ENCODE assay signal across 20 cellular contexts in the genomic region with DNA sequence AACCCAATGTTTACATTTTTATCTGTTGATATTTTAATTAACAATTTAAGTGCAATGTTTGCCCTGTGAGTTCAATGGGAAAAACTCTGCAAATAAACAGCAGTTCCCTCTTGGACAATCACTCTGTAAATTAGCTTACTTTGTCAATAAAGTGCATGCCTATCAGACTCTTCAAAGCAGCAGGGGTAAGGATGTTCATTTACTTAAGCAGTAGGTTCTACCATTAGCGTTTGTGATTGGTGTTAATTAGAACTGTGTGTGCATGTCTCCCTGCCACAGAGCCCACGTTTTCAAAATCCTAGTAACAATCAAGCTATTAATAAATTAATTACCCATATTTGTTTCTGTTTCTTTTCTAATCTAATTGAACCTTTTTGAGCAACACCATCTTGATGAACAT.
A peak's percentile ranks its signal among the peaks of the same experiment; 100 is the strongest.
DNase-seq lines count a peak whose midpoint lies in the region; ATAC-seq, FAIRE-seq and TF ChIP-seq lines count a peak whose summit lies in the region.
"Had no signal": no experiment of that assay in that cellular context is flagged by ENCODE, and none has a peak within 500 bp of the region (broad histone marks: within the 10 kb centered on the region; RNA-seq: fewer than 3 reads in every experiment).

No MANE protein-coding gene starts in this region.

- H3K9me2 ChIP-seq in Loucy (replicated peaks; ENCODE audit: low read depth, low read length): no peaks in the 10 kb centered on the region

- POLR2A ChIA-PET in A549 (lab: Yijun Ruan, JAX): interaction anchor here (0.6 kb wide), 1 partner anchor 58 kb away, joined by 4 read pairs; no protein-coding TSS in a partner anchor

- H3K79me2 ChIP-seq in Loucy (ENCODE audit: insufficient read depth, low read length) (no peaks in the 10 kb centered on the region), mesendoderm (ENCODE audit: control insufficient read depth, insufficient read depth, low read length) (no peaks in the 10 kb centered on the region)

- WGBS in A549 (ENCODE audit: missing lambda C conversion rate): 25% methylated on average over 2 of the region's 2 CpGs
- WGBS in mesendoderm (ENCODE audit: extremely low coverage, insufficient coverage, low lambda C conversion rate): no CpG with 5 or more reads among the region's 2 CpGs

- no peak overlapping the region for H2BK120ac ChIP-seq in mesendoderm (ENCODE audit: low read depth, low read length)

- no peak overlapping the region for H2BK5ac ChIP-seq in mesendoderm (ENCODE audit: low read length)

- no peak overlapping the region for H4K8ac ChIP-seq in mesendoderm (ENCODE audit: low read depth, low read length)

- H3K4me1 ChIP-seq in A549 (no peaks in the 10 kb centered on the region), Loucy (ENCODE audit: insufficient read depth, low read length, poor library complexity, severe bottlenecking) (no peaks in the 10 kb centered on the region), mesendoderm (ENCODE audit: control insufficient read depth, low read depth, low read length) (no peaks in the 10 kb centered on the region)
- H3K4me1 ChIP-seq: SJSA1 had no signal

- TF ChIP-seq POLR2A in A549 (IDR thresholded peaks at IDR 0.05; ENCODE audit: low read length): no peak

- peak; percentile 13 for FAIRE-seq in A549 (lab: Jason Lieb, UNC)
- FAIRE-seq: D721Med had no signal

- no peak overlapping the region for H3K23ac ChIP-seq in mesendoderm (ENCODE audit: low read length)

- H3K4me2 ChIP-seq in A549 (no peak overlapping the region), Loucy (ENCODE audit: low read depth, low read length, poor library complexity, severe bottlenecking) (no peak overlapping the region), mesendoderm (ENCODE audit: low read length) (no peak overlapping the region)
- H3K4me2 ChIP-seq: BLaER1 treated with 17β-estradiol and CSF1 and Interleukin-3, amounts not matched to agents 10 nM and 100 nM had no signal

- H3K36me3 ChIP-seq in Loucy (ENCODE audit: insufficient read depth, low read length) (no peaks in the 10 kb centered on the region), mesendoderm (ENCODE audit: control insufficient read depth, insufficient read depth, low read length) (no peaks in the 10 kb centered on the region)
- H3K36me3 ChIP-seq: BLaER1 treated with 17β-estradiol and CSF1 and Interleukin-3, amounts not matched to agents 10 nM and 100 nM; SJSA1 had no signal

- H2BK15ac ChIP-seq in mesendoderm (replicated peaks; ENCODE audit: low read depth): no peak overlapping the region

- H2AFZ ChIP-seq in Loucy (ENCODE audit: low read length): peak overlapping the region; percentile 55; the same call in 1 of the 2 replicates

- no peaks in the 10 kb centered on the region for H3K79me1 ChIP-seq in mesendoderm (ENCODE audit: low read length)

- TF ChIP-seq EP300 in A549 (IDR thresholded peaks at IDR 0.05): no peak

- H3K9ac ChIP-seq in Loucy (ENCODE audit: low read depth, low read length, poor library complexity, severe bottlenecking) (no peak overlapping the region), mesendoderm (ENCODE audit: low read length) (no peak overlapping the region)
- H3K9ac ChIP-seq: BLaER1 treated with 17β-estradiol and CSF1 and Interleukin-3, amounts not matched to agents 10 nM and 100 nM had no signal

- CTCF ChIA-PET in A549 (lab: Yijun Ruan, JAX): no interaction called here

- intact Hi-C loops in Right ventricle myocardium superior (cut with DNase I): no loop called here

- no peak overlapping the region for H3K4ac ChIP-seq in mesendoderm (ENCODE audit: low read depth, low read length)

- H3K56ac ChIP-seq in mesendoderm (ENCODE audit: low read length): no peak overlapping the region

- H4K5ac ChIP-seq in mesendoderm (ENCODE audit: low read length): no peak overlapping the region

- ATAC-seq in A549 (no peak), Right ventricle myocardium superior (ENCODE audit: poor library complexity) (no peak)
- ATAC-seq: CD8-positive, alpha-beta T cell had no signal

- TF ChIP-seq RAD21 in A549 (conservative IDR thresholded peaks at IDR 0.05 in 1 of 2, IDR thresholded peaks at IDR 0.05 in 1 of 2): no peak

- TF ChIP-seq CTCF in A549 (IDR thresholded peaks at IDR 0.05) (no peak), Loucy (conservative IDR thresholded peaks at IDR 0.05; ENCODE audit: low read length) (no peak)

- H3F3A ChIP-seq in Loucy (ENCODE audit: low read depth): no peaks in the 10 kb centered on the region

- H3K18ac ChIP-seq in mesendoderm (ENCODE audit: low read length): no peak overlapping the region

- H3K27me3 ChIP-seq in Loucy (ENCODE audit: insufficient read depth, low read length, poor library complexity, severe bottlenecking) (no peaks in the 10 kb centered on the region), mesendoderm (ENCODE audit: insufficient read depth, low read length, poor library complexity) (no peaks in the 10 kb centered on the region)
- H3K27me3 ChIP-seq: BLaER1 treated with 17β-estradiol and CSF1 and Interleukin-3, amounts not matched to agents 10 nM and 100 nM; SJSA1 had no signal

- DNase-seq in A549 (ENCODE audit: low read depth in 1 of 2, low spot score in 1 of 2): no peak
- DNase-seq in NCI-H82 treated with DMSO at 0.1 percent for 48 hours (lab: John Stamatoyannopoulos, UW; ENCODE audit: unreplicated experiment): peak; percentile 26
- peak; percentile 38 for DNase-seq in mesendoderm
- DNase-seq in D341Med (ENCODE audit: low spot score): no peak
- no peak for DNase-seq in mucosa of gallbladder (ENCODE audit: low spot score)
- no peak for DNase-seq in SW480 (ENCODE audit: low spot score)
- no peak for DNase-seq in Right ventricle myocardium superior
- DNase-seq: CD8-positive, alpha-beta T cell; DMS79 treated with DMSO at 0.1 percent for 48 hours; H9; NCI-H1048; NCI-H1694; NCI-H2107; NCI-H2227 treated with DMSO at 0.1 percent for 48 hours; T-helper 2 cell had no signal

- H4K20me1 ChIP-seq in Loucy (ENCODE audit: insufficient read depth, low read length, poor library complexity, severe bottlenecking): no peaks in the 10 kb centered on the region
- H4K20me1 ChIP-seq: BLaER1 treated with 17β-estradiol and CSF1 and Interleukin-3, amounts not matched to agents 10 nM and 100 nM had no signal

- no peak overlapping the region for H3K4me3 ChIP-seq in A549
- H3K4me3 ChIP-seq in Loucy (ENCODE audit: low read length, poor library complexity, severe bottlenecking): no peak overlapping the region
- no peak overlapping the region for H3K4me3 ChIP-seq in mesendoderm (ENCODE audit: low read length)
- H3K4me3 ChIP-seq: BLaER1 treated with 17β-estradiol and CSF1 and Interleukin-3, amounts not matched to agents 10 nM and 100 nM; SJSA1 had no signal

- no peak overlapping the region for H2AK5ac ChIP-seq in mesendoderm (ENCODE audit: low read length)

- H3K27ac ChIP-seq in A549: no peak overlapping the region
- no peak overlapping the region for H3K27ac ChIP-seq in mesendoderm (ENCODE audit: low read depth, low read length)
- H3K27ac ChIP-seq: BLaER1 treated with 17β-estradiol and CSF1 and Interleukin-3, amounts not matched to agents 10 nM and 100 nM; RWPE1; SJSA1 had no signal

- H3K9me3 ChIP-seq in A549: no peaks in the 10 kb centered on the region
- no peaks in the 10 kb centered on the region for H3K9me3 ChIP-seq in Loucy (ENCODE audit: insufficient read depth, low read depth, low read length)
- H3K9me3 ChIP-seq: BLaER1 treated with 17β-estradiol and CSF1 and Interleukin-3, amounts not matched to agents 10 nM and 100 nM; SJSA1 had no signal

TF ChIP-seq in A549, 52 proteins besides CTCF, POLR2A, EP300 and RAD21:
- TF ChIP-seq RFX5 (IDR thresholded peaks at IDR 0.05): no peak
- no peak for TF ChIP-seq PHF8 (IDR thresholded peaks at IDR 0.05; ENCODE audit: borderline replicate concordance, low read depth)
- TF ChIP-seq NFE2L2 (conservative IDR thresholded peaks at IDR 0.05; ENCODE audit: low read length): no peak
- TF ChIP-seq, protein P1, sequence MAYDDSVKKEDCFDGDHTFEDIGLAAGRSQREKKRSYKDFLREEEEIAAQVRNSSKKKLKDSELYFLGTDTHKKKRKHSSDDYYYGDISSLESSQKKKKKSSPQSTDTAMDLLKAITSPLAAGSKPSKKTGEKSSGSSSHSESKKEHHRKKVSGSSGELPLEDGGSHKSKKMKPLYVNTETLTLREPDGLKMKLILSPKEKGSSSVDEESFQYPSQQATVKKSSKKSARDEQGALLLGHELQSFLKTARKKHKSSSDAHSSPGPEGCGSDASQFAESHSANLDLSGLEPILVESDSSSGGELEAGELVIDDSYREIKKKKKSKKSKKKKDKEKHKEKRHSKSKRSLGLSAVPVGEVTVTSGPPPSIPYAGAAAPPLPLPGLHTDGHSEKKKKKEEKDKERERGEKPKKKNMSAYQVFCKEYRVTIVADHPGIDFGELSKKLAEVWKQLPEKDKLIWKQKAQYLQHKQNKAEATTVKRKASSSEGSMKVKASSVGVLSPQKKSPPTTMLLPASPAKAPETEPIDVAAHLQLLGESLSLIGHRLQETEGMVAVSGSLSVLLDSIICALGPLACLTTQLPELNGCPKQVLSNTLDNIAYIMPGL (CRISPR knock-in tag; IDR thresholded peaks at IDR 0.05; ENCODE audit: borderline replicate concordance): no peak
- TF ChIP-seq MAFK (IDR thresholded peaks at IDR 0.05; ENCODE audit: partially characterized antibody): no peak
- TF ChIP-seq, protein P2, sequence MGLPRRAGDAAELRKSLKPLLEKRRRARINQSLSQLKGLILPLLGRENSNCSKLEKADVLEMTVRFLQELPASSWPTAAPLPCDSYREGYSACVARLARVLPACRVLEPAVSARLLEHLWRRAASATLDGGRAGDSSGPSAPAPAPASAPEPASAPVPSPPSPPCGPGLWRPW (IDR thresholded peaks at IDR 0.05): no peak
- TF ChIP-seq, protein P3, sequence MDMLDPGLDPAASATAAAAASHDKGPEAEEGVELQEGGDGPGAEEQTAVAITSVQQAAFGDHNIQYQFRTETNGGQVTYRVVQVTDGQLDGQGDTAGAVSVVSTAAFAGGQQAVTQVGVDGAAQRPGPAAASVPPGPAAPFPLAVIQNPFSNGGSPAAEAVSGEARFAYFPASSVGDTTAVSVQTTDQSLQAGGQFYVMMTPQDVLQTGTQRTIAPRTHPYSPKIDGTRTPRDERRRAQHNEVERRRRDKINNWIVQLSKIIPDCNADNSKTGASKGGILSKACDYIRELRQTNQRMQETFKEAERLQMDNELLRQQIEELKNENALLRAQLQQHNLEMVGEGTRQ (IDR thresholded peaks at IDR 0.05): no peak
- TF ChIP-seq SREBF2 (IDR thresholded peaks at IDR 0.05): no peak
- no peak for TF ChIP-seq ZSCAN20 (CRISPR knock-in tag; IDR thresholded peaks at IDR 0.05)
- no peak for TF ChIP-seq CHD2 (IDR thresholded peaks at IDR 0.05; ENCODE audit: low read length, partially characterized antibody)
- TF ChIP-seq GATA3 (IDR thresholded peaks at IDR 0.05; ENCODE audit: borderline replicate concordance): no peak
- TF ChIP-seq EHF (CRISPR knock-in tag; IDR thresholded peaks at IDR 0.05): no peak

Comparison
In these comparisons a context has a peak if more than half of its experiments do, and no peak if none do; other contexts are left out.
1. DNase-seq: peak in NCI-H82 treated with DMSO at 0.1 percent for 48 hours (single experiment) and mesendoderm (single experiment); none in A549 (0 of 2), D341Med (single experiment), mucosa of gallbladder (single experiment), SW480 (single experiment) and Right ventricle myocardium superior (single experiment).